Comparison of ENCODE assay signal across 15 cellular contexts in genomic region chr11:34266987-34267386, GRCh38.
DNase-seq lines count a peak whose midpoint lies in the region; ATAC-seq lines count a peak whose summit lies in the region.
"Had no signal": no experiment of that assay in that cellular context is flagged by ENCODE, and none has a peak within 500 bp of the region (broad histone marks: within the 10 kb centered on the region; RNA-seq: fewer than 3 reads in every experiment).

No MANE protein-coding gene starts in this region.

- no peaks in the 10 kb centered on the region for H3K27me3 Mint-ChIP-seq in stimulated activated naive B cell treated with anti-CD40 and anti-IgM and Interleukin-4, amounts not matched to agents 10 μg/mL and 1 μg/mL and 100 μg/mL, for 72 hours
- H3K27me3 Mint-ChIP-seq: activated B cell treated with CpG ODN at 0.5 μM for 24 hours had no signal

- H3K27ac Mint-ChIP-seq in stimulated activated naive B cell treated with anti-CD40 and anti-IgM and Interleukin-4, amounts not matched to agents 10 μg/mL and 1 μg/mL and 100 μg/mL, for 72 hours, result peak overlapping the region; percentile 22
- H3K27ac Mint-ChIP-seq: activated T-cell treated with anti-CD3 and anti-CD28 coated beads, Interleukin-2, amount 50 U/mL, for 72 hours; CD4-positive, CD25-positive, alpha-beta regulatory T cell had no signal

- peaks cover 36 to 51% of the 10 kb centered on the region in 2 donors for H3K4me1 Mint-ChIP-seq in stimulated activated naive B cell treated with anti-CD40 and anti-IgM and Interleukin-4, amounts not matched to agents 10 μg/mL and 1 μg/mL and 100 μg/mL, for 72 hours

- in situ Hi-C loops in G401 (cut with HindIII; ENCODE audit: low sequenced_read_pairs), result no loop called here

- H3K36me3 Mint-ChIP-seq in stimulated activated naive B cell treated with anti-CD40 and anti-IgM and Interleukin-4, amounts not matched to agents 10 μg/mL and 1 μg/mL and 100 μg/mL, for 72 hours, result peaks cover 10 to 17% of the 10 kb centered on the region in 2 donors
- H3K36me3 Mint-ChIP-seq: CD4-positive, CD25-positive, alpha-beta regulatory T cell had no signal

- H3K4me3 Mint-ChIP-seq in stimulated activated naive B cell treated with anti-CD40 and anti-IgM and Interleukin-4, amounts not matched to agents 10 μg/mL and 1 μg/mL and 100 μg/mL, for 72 hours, result no peak overlapping the region
- H3K4me3 Mint-ChIP-seq: activated B cell treated with CpG ODN at 0.5 μM for 24 hours; activated T-cell treated with anti-CD3 and anti-CD28 coated beads, Interleukin-2, amount 50 U/mL, for 72 hours; CD4-positive, CD25-positive, alpha-beta regulatory T cell had no signal

- DNase-seq in G401 (ENCODE audit: low spot score) (peak; percentile 8), UCSD-AML1 (lab: John Stamatoyannopoulos, UW; ENCODE audit: unreplicated experiment) (peak; percentile 49), hypothalamus (lab: John Stamatoyannopoulos, UW) (peak in 33 of 51 donors; percentile 14 to 69 (median 39)), RKO (ENCODE audit: low spot score) (no peak), NCI-H2029 (lab: John Stamatoyannopoulos, UW) (no peak), GM19238 (ENCODE audit: insufficient read length, low spot score) (no peak)
- DNase-seq in stimulated activated naive B cell treated with anti-CD40 and anti-IgM and Interleukin-4, amounts not matched to agents 10 μg/mL and 1 μg/mL and 100 μg/mL, for 72 hours, result no peak
- DNase-seq in stimulated activated CD4-positive, alpha-beta T cell treated with anti-CD3 and anti-CD28 coated beads, Interleukin-2, amount 100 ng/mL, for 48 hours, result no peak
- DNase-seq: activated B cell treated with CpG ODN at 0.5 μM for 24 hours; activated T-cell treated with anti-CD3 and anti-CD28 coated beads, Interleukin-2, amount 50 U/mL, for 72 hours; CD4-positive, CD25-positive, alpha-beta regulatory T cell; kidney; SIG-M5; transverse colon had no signal

- no peaks in the 10 kb centered on the region for H3K9me3 Mint-ChIP-seq in stimulated activated naive B cell treated with anti-CD40 and anti-IgM and Interleukin-4, amounts not matched to agents 10 μg/mL and 1 μg/mL and 100 μg/mL, for 72 hours
- H3K9me3 Mint-ChIP-seq: activated B cell treated with CpG ODN at 0.5 μM for 24 hours; activated T-cell treated with anti-CD3 and anti-CD28 coated beads, Interleukin-2, amount 50 U/mL, for 72 hours; CD4-positive, CD25-positive, alpha-beta regulatory T cell had no signal

- ATAC-seq in stimulated activated naive B cell treated with anti-CD40 and anti-IgM and Interleukin-4, amounts not matched to agents 10 μg/mL and 1 μg/mL and 100 μg/mL, for 72 hours (replicated peaks), result no peak
- ATAC-seq: activated T-cell treated with anti-CD3 and anti-CD28 coated beads, Interleukin-2, amount 50 U/mL, for 72 hours; esophagus mucosa had no signal

Comparison
In these comparisons a context has a peak if more than half of its experiments do, and no peak if none do; other contexts are left out.
1. DNase-seq: peak in G401 (single experiment), UCSD-AML1 (single experiment) and hypothalamus (33 of 51); none in stimulated activated naive B cell treated with anti-CD40 and anti-IgM and Interleukin-4, amounts not matched to agents 10 μg/mL and 1 μg/mL and 100 μg/mL, for 72 hours (single experiment), stimulated activated CD4-positive, alpha-beta T cell treated with anti-CD3 and anti-CD28 coated beads, Interleukin-2, amount 100 ng/mL, for 48 hours (0 of 2), RKO (single experiment), NCI-H2029 (single experiment) and GM19238 (single experiment).